41 cellular contexts compared by ENCODE assay signal in genomic region chr1:161503394-161503748, GRCh38. TPM values are rescaled to one million over a fixed set of nuclear protein-coding genes. Genes with fewer than 3 reads are reported as not detected.
"Had no signal": no experiment of that assay in that cellular context is flagged by ENCODE, and none has a peak within 500 bp of the region (broad histone marks: within the 10 kb centered on the region; RNA-seq: fewer than 3 reads in every experiment).

No MANE protein-coding gene starts in this region.

- H3K27ac ChIP-seq: adrenal gland, ascending aorta, body of pancreas, brain microvascular endothelial cell, breast epithelium, cardiac muscle cell had no signal

- H3K4me3 Mint-ChIP-seq: activated naive CD4-positive, alpha-beta T cell treated with anti-CD3 and anti-CD28 coated beads for 36 hours; activated naive CD4-positive, alpha-beta T cell treated with anti-CD3 and anti-CD28 coated beads, Interleukin-2, amount 10 ng/mL, durations not matched to agents 7 days and 5 days; activated naive CD4-positive, alpha-beta T cell treated with anti-CD3 and anti-CD28 coated beads, Interleukin-2, amount 50 U/mL, for 24 hours; activated naive CD8-positive, alpha-beta T cell; activated naive CD8-positive, alpha-beta T cell treated with anti-CD3 and anti-CD28 coated beads for 36 hours; activated naive CD8-positive, alpha-beta T cell treated with anti-CD3 and anti-CD28 coated beads, Interleukin-2, amount 10 ng/mL, durations not matched to agents 7 days and 5 days; activated naive CD8-positive, alpha-beta T cell treated with anti-CD3 and anti-CD28 coated beads, Interleukin-2, amount 50 U/mL, for 24 hours; activated T-cell treated with anti-CD3 and anti-CD28 coated beads, Interleukin-2, amount 50 U/mL, for 24 hours; activated T-cell treated with anti-CD3 and anti-CD28 coated beads, Interleukin-2, amount 50 U/mL, for 4 hours; activated T-cell treated with anti-CD3 and anti-CD28 coated beads, Interleukin-2, amount 50 U/mL, for 72 hours; activated T-helper 1 cell treated with anti-CD3 and anti-CD28 coated beads, Interleukin-12 subunit alpha, Interleukin-12 subunit beta, Interleukin-2, Interleukin-4 antibody, amounts not matched to agents 30 ng/mL and 10 ng/mL and 1 ng/mL, durations not matched to agents 14 hours and 24 hours and 36 hours; activated T-helper 17 cell treated with anti-CD3 and anti-CD28 coated beads, Interleukin-2, amount 50 U/mL, for 72 hours; brain; central memory CD8-positive, alpha-beta T cell had no signal

- H3K36me3 Mint-ChIP-seq: activated naive CD4-positive, alpha-beta T cell treated with anti-CD3 and anti-CD28 coated beads, Interleukin-2, amount 10 ng/mL, durations not matched to agents 7 days and 5 days; activated naive CD4-positive, alpha-beta T cell treated with anti-CD3 and anti-CD28 coated beads, Interleukin-2, amount 50 U/mL, for 24 hours; activated naive CD4-positive, alpha-beta T cell treated with anti-CD3 and anti-CD28 coated beads, Interleukin-2, amount 50 U/mL, for 72 hours; activated naive CD8-positive, alpha-beta T cell; activated naive CD8-positive, alpha-beta T cell treated with anti-CD3 and anti-CD28 coated beads for 36 hours; activated naive CD8-positive, alpha-beta T cell treated with anti-CD3 and anti-CD28 coated beads, Interleukin-2, amount 10 ng/mL, durations not matched to agents 7 days and 5 days; brain had no signal

- H3K9me3 Mint-ChIP-seq: activated naive CD4-positive, alpha-beta T cell treated with anti-CD3 and anti-CD28 coated beads for 36 hours; activated naive CD4-positive, alpha-beta T cell treated with anti-CD3 and anti-CD28 coated beads, Interleukin-2, amount 10 ng/mL, durations not matched to agents 7 days and 5 days; activated naive CD4-positive, alpha-beta T cell treated with anti-CD3 and anti-CD28 coated beads, Interleukin-2, amount 50 U/mL, for 24 hours; activated naive CD4-positive, alpha-beta T cell treated with anti-CD3 and anti-CD28 coated beads, Interleukin-2, amount 50 U/mL, for 72 hours; activated naive CD8-positive, alpha-beta T cell treated with anti-CD3 and anti-CD28 coated beads for 36 hours; activated naive CD8-positive, alpha-beta T cell treated with anti-CD3 and anti-CD28 coated beads, Interleukin-2, amount 10 ng/mL, durations not matched to agents 7 days and 5 days; activated naive CD8-positive, alpha-beta T cell treated with anti-CD3 and anti-CD28 coated beads, Interleukin-2, amount 50 U/mL, for 24 hours; activated T-cell treated with anti-CD3 and anti-CD28 coated beads, Interleukin-2, amount 50 U/mL, for 24 hours; activated T-cell treated with anti-CD3 and anti-CD28 coated beads, Interleukin-2, amount 50 U/mL, for 4 hours; activated T-cell treated with anti-CD3 and anti-CD28 coated beads, Interleukin-2, amount 50 U/mL, for 72 hours; activated T-helper 1 cell treated with anti-CD3 and anti-CD28 coated beads, Interleukin-12 subunit alpha, Interleukin-12 subunit beta, Interleukin-2, Interleukin-4 antibody, amounts not matched to agents 30 ng/mL and 10 ng/mL and 1 ng/mL, durations not matched to agents 14 hours and 24 hours and 36 hours; activated T-helper 17 cell treated with anti-CD3 and anti-CD28 coated beads, Interleukin-2, amount 50 U/mL, for 72 hours; activated T-helper 2 cell treated with anti-CD3 and anti-CD28 coated beads, Interferon-gamma antibody, Interleukin-2, Interleukin-4, amounts not matched to agents 10 μg/mL and 5 μg/mL and 100 μg/mL, durations not matched to agents 14 hours and 24 hours and 36 hours; brain; central memory CD8-positive, alpha-beta T cell had no signal

- H3K4me1 ChIP-seq: adrenal gland, ascending aorta, body of pancreas, breast epithelium had no signal

- H3K9me3 ChIP-seq: adrenal gland, ascending aorta, body of pancreas, breast epithelium had no signal

- H3K4me3 ChIP-seq: adrenal gland, ascending aorta, body of pancreas, breast epithelium, cardiac muscle cell had no signal

- FAIRE-seq: astrocyte, bronchial epithelial cell had no signal

- H3K27me3 ChIP-seq: ascending aorta, brain microvascular endothelial cell, breast epithelium had no signal

- ATAC-seq: activated naive CD4-positive, alpha-beta T cell treated with anti-CD3 and anti-CD28 coated beads, Interleukin-2, amount 50 U/mL, for 72 hours; activated naive CD8-positive, alpha-beta T cell treated with anti-CD3 and anti-CD28 coated beads, Interleukin-2, amount 50 U/mL, for 24 hours; activated T-cell treated with anti-CD3 and anti-CD28 coated beads, Interleukin-2, amount 50 U/mL, for 4 hours; activated T-cell treated with anti-CD3 and anti-CD28 coated beads, Interleukin-2, amount 50 U/mL, for 72 hours; activated T-helper 17 cell treated with anti-CD3 and anti-CD28 coated beads, Interleukin-2, amount 50 U/mL, for 72 hours; body of pancreas had no signal

- H3K36me3 ChIP-seq: adrenal gland, ascending aorta, brain microvascular endothelial cell, breast epithelium, cardiac muscle cell had no signal

- H3K27ac Mint-ChIP-seq: activated naive CD4-positive, alpha-beta T cell treated with anti-CD3 and anti-CD28 coated beads for 36 hours; activated naive CD4-positive, alpha-beta T cell treated with anti-CD3 and anti-CD28 coated beads, Interleukin-2, amount 10 ng/mL, durations not matched to agents 7 days and 5 days; activated naive CD4-positive, alpha-beta T cell treated with anti-CD3 and anti-CD28 coated beads, Interleukin-2, amount 50 U/mL, for 24 hours; activated naive CD4-positive, alpha-beta T cell treated with anti-CD3 and anti-CD28 coated beads, Interleukin-2, amount 50 U/mL, for 72 hours; activated naive CD8-positive, alpha-beta T cell; activated naive CD8-positive, alpha-beta T cell treated with anti-CD3 and anti-CD28 coated beads for 36 hours; activated naive CD8-positive, alpha-beta T cell treated with anti-CD3 and anti-CD28 coated beads, Interleukin-2, amount 10 ng/mL, durations not matched to agents 7 days and 5 days; activated naive CD8-positive, alpha-beta T cell treated with anti-CD3 and anti-CD28 coated beads, Interleukin-2, amount 50 U/mL, for 24 hours; activated T-cell treated with anti-CD3 and anti-CD28 coated beads, Interleukin-2, amount 50 U/mL, for 24 hours; activated T-cell treated with anti-CD3 and anti-CD28 coated beads, Interleukin-2, amount 50 U/mL, for 72 hours; activated T-helper 1 cell treated with anti-CD3 and anti-CD28 coated beads, Interleukin-12 subunit alpha, Interleukin-12 subunit beta, Interleukin-2, Interleukin-4 antibody, amounts not matched to agents 30 ng/mL and 10 ng/mL and 1 ng/mL, durations not matched to agents 14 hours and 24 hours and 36 hours; activated T-helper 17 cell treated with anti-CD3 and anti-CD28 coated beads, Interleukin-2, amount 50 U/mL, for 72 hours; activated T-helper 2 cell treated with anti-CD3 and anti-CD28 coated beads, Interferon-gamma antibody, Interleukin-2, Interleukin-4, amounts not matched to agents 10 μg/mL and 5 μg/mL and 100 μg/mL, durations not matched to agents 14 hours and 24 hours and 36 hours; brain had no signal

- DNase-seq: activated effector memory CD4-positive, alpha-beta T cell treated with anti-CD3 and anti-CD28 coated beads, Interleukin-2, amount 50 U/mL, for 16 hours; activated effector memory CD4-positive, alpha-beta T cell treated with Interleukin-2 at 50 U/mL for 16 hours; activated gamma-delta T cell; activated gamma-delta T cell treated with Interleukin-2 at 50 U/mL for 16 hours; activated naive CD4-positive, alpha-beta T cell; activated naive CD4-positive, alpha-beta T cell treated with anti-CD3 and anti-CD28 coated beads for 36 hours; activated naive CD4-positive, alpha-beta T cell treated with anti-CD3 and anti-CD28 coated beads, Interleukin-2, amount 10 ng/mL, durations not matched to agents 7 days and 5 days; activated naive CD4-positive, alpha-beta T cell treated with anti-CD3 and anti-CD28 coated beads, Interleukin-2, amount 50 U/mL, for 16 hours; activated naive CD4-positive, alpha-beta T cell treated with Interleukin-2 at 50 U/mL for 16 hours; activated naive CD8-positive, alpha-beta T cell treated with anti-CD3 and anti-CD28 coated beads for 36 hours; activated naive CD8-positive, alpha-beta T cell treated with anti-CD3 and anti-CD28 coated beads, Interleukin-2, amount 10 ng/mL, durations not matched to agents 7 days and 5 days; activated naive CD8-positive, alpha-beta T cell treated with anti-CD3 and anti-CD28 coated beads, Interleukin-2, amount 50 U/mL, for 24 hours; activated T-cell treated with anti-CD3 and anti-CD28 coated beads, Interleukin-2, amount 50 U/mL, for 1 hour; activated T-cell treated with anti-CD3 and anti-CD28 coated beads, Interleukin-2, amount 50 U/mL, for 24 hours; activated T-cell treated with anti-CD3 and anti-CD28 coated beads, Interleukin-2, amount 50 U/mL, for 4 hours; activated T-cell treated with anti-CD3 and anti-CD28 coated beads, Interleukin-2, amount 50 U/mL, for 48 hours; activated T-cell treated with anti-CD3 and anti-CD28 coated beads, Interleukin-2, amount 50 U/mL, for 72 hours; adrenal gland; amniotic stem cell; amygdala; anterior cingulate cortex; aorta; body of pancreas; caudate nucleus; central memory CD4-positive, alpha-beta T cell; cerebellar nuclear complex had no signal

RNA-seq across cellular contexts. Expression of gene FCGR2A, which starts 1.9 kb away (rescaled TPM):
- total RNA-seq: activated naive CD4-positive, alpha-beta T cell treated with anti-CD3 and anti-CD28 coated beads for 36 hours; activated naive CD8-positive, alpha-beta T cell treated with anti-CD3 and anti-CD28 coated beads for 36 hours; activated T-helper 1 cell treated with anti-CD3 and anti-CD28 coated beads, Interleukin-12 subunit alpha, Interleukin-12 subunit beta, Interleukin-2, Interleukin-4 antibody, amounts not matched to agents 30 ng/mL and 10 ng/mL and 1 ng/mL, durations not matched to agents 14 hours and 24 hours and 36 hours; activated T-helper 17 cell treated with anti-CD3 and anti-CD28 coated beads, Interleukin-2, amount 50 U/mL, for 72 hours; astrocyte; bronchial epithelial cell; cardiac muscle cell; chondrocyte had no signal
- polyA plus RNA-seq: cardiac muscle cell had no signal

RNA-seq across cellular contexts. Expression of gene HSPA6, which starts 21.0 kb away (rescaled TPM):
- total RNA-seq: cardiac muscle cell had no signal
- polyA plus RNA-seq: cardiac muscle cell had no signal

RNA-seq across cellular contexts. Expression of gene FCGR3A, which starts 46.2 kb away (rescaled TPM):
- total RNA-seq: activated naive CD8-positive, alpha-beta T cell treated with anti-CD3 and anti-CD28 coated beads for 36 hours; activated T-helper 1 cell treated with anti-CD3 and anti-CD28 coated beads, Interleukin-12 subunit alpha, Interleukin-12 subunit beta, Interleukin-2, Interleukin-4 antibody, amounts not matched to agents 30 ng/mL and 10 ng/mL and 1 ng/mL, durations not matched to agents 14 hours and 24 hours and 36 hours; activated T-helper 17 cell treated with anti-CD3 and anti-CD28 coated beads, Interleukin-2, amount 50 U/mL, for 72 hours; activated T-helper 2 cell treated with anti-CD3 and anti-CD28 coated beads, Interferon-gamma antibody, Interleukin-2, Interleukin-4, amounts not matched to agents 10 μg/mL and 5 μg/mL and 100 μg/mL, durations not matched to agents 14 hours and 24 hours and 36 hours; astrocyte; bronchial epithelial cell; cardiac muscle cell; chondrocyte had no signal
- polyA plus RNA-seq: cardiac muscle cell had no signal
